16 cellular contexts compared by ENCODE assay signal in the genomic region with DNA sequence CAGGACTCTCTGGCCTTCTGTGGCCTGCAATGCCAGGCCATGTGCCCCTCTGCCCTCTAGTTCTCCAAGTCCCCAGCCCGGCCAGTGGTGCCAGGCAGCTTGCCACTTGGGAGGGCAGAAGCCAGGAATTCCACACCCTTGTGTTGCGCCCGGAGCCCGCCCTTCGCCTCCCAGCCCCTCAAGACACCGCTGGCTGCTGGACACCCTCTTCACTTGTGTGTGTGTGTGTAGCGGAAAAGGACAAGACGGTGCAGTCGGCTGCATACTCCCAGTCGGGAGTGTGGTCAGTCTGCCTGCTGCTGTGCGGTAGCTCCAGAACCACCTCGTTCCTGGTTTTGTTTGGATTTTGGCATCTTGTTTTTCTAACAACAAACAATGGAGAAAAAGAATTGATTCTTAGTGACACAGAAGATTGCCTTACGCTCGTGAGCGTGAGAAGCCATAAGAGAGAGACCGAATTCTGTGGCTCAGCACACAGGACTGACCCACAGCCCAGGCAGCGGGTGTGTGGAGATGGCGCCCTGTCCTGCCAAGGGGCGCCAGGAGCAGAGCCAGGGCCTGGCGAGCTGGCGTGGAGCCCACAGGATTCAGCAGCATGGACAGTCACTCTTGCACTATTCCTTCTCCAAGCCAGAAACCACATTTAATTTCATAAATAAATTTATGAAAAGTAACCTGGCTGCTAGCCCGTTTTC. TPM values are rescaled to one million over a fixed set of nuclear protein-coding genes. Genes with fewer than 3 reads are reported as not detected.
DNase-seq lines count a peak whose midpoint lies in the region; ATAC-seq and TF ChIP-seq lines count a peak whose summit lies in the region.
"Had no signal": no experiment of that assay in that cellular context is flagged by ENCODE, and none has a peak within 500 bp of the region (broad histone marks: within the 10 kb centered on the region; RNA-seq: fewer than 3 reads in every experiment).

No MANE protein-coding gene starts in this region.

- intact Hi-C loops in CD4-positive, alpha-beta T cell (cut with DNase I, micrococcal nuclease) = no loop called here

- H3K9me3 Mint-ChIP-seq in CD4-positive, alpha-beta T cell = no peaks in the 10 kb centered on the region
- no peaks in the 10 kb centered on the region for H3K9me3 Mint-ChIP-seq in neural crest cell
- H3K9me3 Mint-ChIP-seq: activated B cell treated with CpG ODN at 0.5 μM for 24 hours, T-cell had no signal

- no peaks in the 10 kb centered on the region for H3K27me3 ChIP-seq in CD4-positive, alpha-beta T cell (ENCODE audit: control insufficient read depth, insufficient read depth, low read length)
- no peaks in the 10 kb centered on the region for H3K27me3 ChIP-seq in MG63

- ATAC-seq in CD4-positive, alpha-beta T cell (ENCODE audit: poor library complexity) = no peak
- no peak for ATAC-seq in HG02798 (IDR thresholded peaks at IDR 0.05; ENCODE audit: poor library complexity, unreplicated experiment)
- ATAC-seq: T-cell had no signal

- POLR2A ChIA-PET in CD4-positive, alpha-beta T cell (lab: Charles Lee) = no interaction called here

- TF ChIP-seq CTCF in CD4-positive, alpha-beta T cell (IDR thresholded peaks at IDR 0.05) = no peak
- TF ChIP-seq CTCF in fibroblast of mammary gland (conservative IDR thresholded peaks at IDR 0.05; ENCODE audit: control insufficient read depth, insufficient read depth, low read depth, low read length) (no peak), neural crest cell (conservative IDR thresholded peaks at IDR 0.05) (no peak)

- H3K4me3 Mint-ChIP-seq in CD4-positive, alpha-beta T cell = no peak overlapping the region
- peak overlapping the region; percentile 68 for H3K4me3 Mint-ChIP-seq in neural crest cell
- H3K4me3 Mint-ChIP-seq: activated B cell treated with CpG ODN at 0.5 μM for 24 hours, T-cell had no signal

- H3K27me3 Mint-ChIP-seq in CD4-positive, alpha-beta T cell = no peaks in the 10 kb centered on the region
- H3K27me3 Mint-ChIP-seq in neural crest cell (ENCODE audit: low read depth) = no peaks in the 10 kb centered on the region
- H3K27me3 Mint-ChIP-seq: activated B cell treated with CpG ODN at 0.5 μM for 24 hours, T-cell had no signal

- H3K36me3 Mint-ChIP-seq in CD4-positive, alpha-beta T cell (ENCODE audit: low read depth) = peaks cover 50% of the 10 kb centered on the region
- H3K36me3 Mint-ChIP-seq in neural crest cell (ENCODE audit: low read depth) = peaks cover 7% of the 10 kb centered on the region

- no peak for DNase-seq in CD4-positive, alpha-beta T cell
- DNase-seq in MG63 = peak; percentile 33
- DNase-seq in fibroblast of mammary gland (ENCODE audit: low read depth) = peak; percentile 6
- DNase-seq in neural crest cell (ENCODE audit: low read depth, low spot score) = no peak
- no peak for DNase-seq in epidermal melanocyte (ENCODE audit: insufficient read length, low spot score)
- no peak for DNase-seq in SHP77 (lab: John Stamatoyannopoulos, UW)
- DNase-seq in NCI-H774 (lab: John Stamatoyannopoulos, UW) = no peak
- DNase-seq: activated B cell treated with CpG ODN at 0.5 μM for 24 hours, activated gamma-delta T cell treated with Interleukin-2 at 50 U/mL for 16 hours, aorta, cortex of kidney, erythroblast, NCI-H146, RPMI8226, T-cell had no signal

- peaks cover 44% of the 10 kb centered on the region for H3K36me3 ChIP-seq in MG63

- peaks cover 8% of the 10 kb centered on the region for H3K4me1 Mint-ChIP-seq in CD4-positive, alpha-beta T cell (ENCODE audit: low read depth)
- no peaks in the 10 kb centered on the region for H3K4me1 Mint-ChIP-seq in neural crest cell

- H3K27ac Mint-ChIP-seq in CD4-positive, alpha-beta T cell = peak overlapping the region; percentile 30
- H3K27ac Mint-ChIP-seq in neural crest cell (ENCODE audit: unreplicated experiment) = peak overlapping the region; percentile 64
- H3K27ac Mint-ChIP-seq: activated B cell treated with CpG ODN at 0.5 μM for 24 hours had no signal

- H3K27ac ChIP-seq in CD4-positive, alpha-beta T cell (ENCODE audit: low read depth, low read length) = no peak overlapping the region

- H3K4me3 ChIP-seq in MG63 (no peak overlapping the region), fibroblast of mammary gland (ENCODE audit: control insufficient read depth, low read depth, low read length) (no peak overlapping the region)

- CTCF ChIA-PET in CD4-positive, alpha-beta T cell (lab: Charles Lee) = interaction anchor here (1.2 kb wide), 1 partner anchor 99 kb away, joined by 3 read pairs; no protein-coding TSS in a partner anchor

- H3K9me3 ChIP-seq in CD4-positive, alpha-beta T cell (ENCODE audit: control insufficient read depth, low read length) = no peaks in the 10 kb centered on the region
- no peaks in the 10 kb centered on the region for H3K9me3 ChIP-seq in MG63

RNA-seq across cellular contexts. Expression of a gene that starts 46.5 kb away (rescaled TPM):
- total RNA-seq in CD4-positive, alpha-beta T cell = 10 to 100 TPM; 74.1 to 76.4 TPM
- 115 and 171 TPM in 2 replicates for total RNA-seq in MG63 (2014; rRNA removed; shearing (Covaris generic); ENCODE audit: low replicate concordance)
- 154 and 159 TPM in 2 replicates for total RNA-seq in neural crest cell

RNA-seq across cellular contexts. Expression of a gene that starts 58.4 kb away (rescaled TPM):
- total RNA-seq in CD4-positive, alpha-beta T cell = 10 to 100 TPM; 66.9 to 71.7 TPM
- total RNA-seq in MG63 (2014; rRNA removed; shearing (Covaris generic); ENCODE audit: low replicate concordance) = 91.0 and 97.0 TPM in 2 replicates
- 44.6 and 44.9 TPM in 2 replicates for total RNA-seq in neural crest cell

Comparison
In these comparisons a context has a peak if more than half of its experiments do, and no peak if none do; other contexts are left out.
1. DNase-seq: peak in MG63 (single experiment) and fibroblast of mammary gland (single experiment); none in CD4-positive, alpha-beta T cell (0 of 10), neural crest cell (single experiment), epidermal melanocyte (single experiment), SHP77 (0 of 2) and NCI-H774 (single experiment).